9 cellular contexts compared by ENCODE assay signal in genomic region chr2:161414385-161415040, GRCh38. TPM values are rescaled to one million over a fixed set of nuclear protein-coding genes. Genes with fewer than 3 reads are reported as not detected.
DNase-seq lines count a peak whose midpoint lies in the region; ATAC-seq and TF ChIP-seq lines count a peak whose summit lies in the region.
"Had no signal": no experiment of that assay in that cellular context is flagged by ENCODE, and none has a peak within 500 bp of the region (broad histone marks: within the 10 kb centered on the region; RNA-seq: fewer than 3 reads in every experiment).

No MANE protein-coding gene starts in this region.

- H4K20me1 ChIP-seq in osteoblast (ENCODE audit: insufficient read depth, low read length): peaks cover 3% of the 10 kb centered on the region

- H3K79me2 ChIP-seq in osteoblast (ENCODE audit: insufficient read depth, low read length): no peaks in the 10 kb centered on the region

- POLR2A ChIA-PET in activated CD8-positive, alpha-beta T cell treated with anti-CD3 and anti-CD28 coated beads, Interleukin-2, amount 10 ng/mL, durations not matched to agents 7 days and 5 days (lab: Charles Lee): interaction anchor here (1.1 kb wide), 1 partner anchor 107 kb away, joined by 4 read pairs; the partner anchor contains the start of gene PSMD14

- H3K9me3 ChIP-seq in HUES48 (ENCODE audit: control insufficient read depth, insufficient read depth, low read length): no peaks in the 10 kb centered on the region
- H3K9me3 ChIP-seq in osteoblast (ENCODE audit: low read depth, low read length): no peaks in the 10 kb centered on the region
- H3K9me3 ChIP-seq: thyroid gland had no signal

- H3K27me3 ChIP-seq in HUES48 (ENCODE audit: control insufficient read depth, insufficient read depth, low read length) (peaks cover 79% of the 10 kb centered on the region), osteoblast (ENCODE audit: insufficient read depth, low read length) (peaks cover 51% of the 10 kb centered on the region)

- CTCF ChIA-PET in activated CD8-positive, alpha-beta T cell treated with anti-CD3 and anti-CD28 coated beads, Interleukin-2, amount 10 ng/mL, durations not matched to agents 7 days and 5 days (lab: Charles Lee): interaction anchor here (1.3 kb wide), 2 partner anchors 21 to 29 kb away, joined by 3 read pairs; no protein-coding TSS in a partner anchor

- peak; percentile 35 for ATAC-seq in GM19372 (IDR thresholded peaks at IDR 0.05; ENCODE audit: low read depth, unreplicated experiment)
- ATAC-seq in activated CD8-positive, alpha-beta T cell treated with anti-CD3 and anti-CD28 coated beads, Interleukin-2, amount 10 ng/mL, durations not matched to agents 7 days and 5 days: peak; percentile 61

- H3K27ac ChIP-seq in HUES48 (ENCODE audit: low read depth, low read length) (peak overlapping the region; percentile 34), osteoblast (ENCODE audit: low read depth, low read length) (no peak overlapping the region)
- H3K27ac ChIP-seq: thyroid gland had no signal

- H3K4me1 ChIP-seq in HUES48 (ENCODE audit: control insufficient read depth, insufficient read depth, low read length): peaks cover 41% of the 10 kb centered on the region
- H3K4me1 ChIP-seq in osteoblast (ENCODE audit: insufficient read depth, low read length): peaks cover 6% of the 10 kb centered on the region

- no peak overlapping the region for H3K27ac Mint-ChIP-seq in activated CD8-positive, alpha-beta T cell treated with anti-CD3 and anti-CD28 coated beads, Interleukin-2, amount 10 ng/mL, durations not matched to agents 7 days and 5 days

- TF ChIP-seq CTCF in osteoblast (IDR thresholded peaks at IDR 0.05; ENCODE audit: extremely low read depth, low read depth, low read length): no peak

- peak overlapping the region; percentile 57 for H3K4me3 Mint-ChIP-seq in activated CD8-positive, alpha-beta T cell treated with anti-CD3 and anti-CD28 coated beads, Interleukin-2, amount 10 ng/mL, durations not matched to agents 7 days and 5 days

- peak overlapping the region; percentile 67 for H2AFZ ChIP-seq in osteoblast (ENCODE audit: low read length)

- peaks cover 49% of the 10 kb centered on the region for H3K27me3 Mint-ChIP-seq in activated CD8-positive, alpha-beta T cell treated with anti-CD3 and anti-CD28 coated beads, Interleukin-2, amount 10 ng/mL, durations not matched to agents 7 days and 5 days (ENCODE audit: low read depth)

- no peaks in the 10 kb centered on the region for H3K9me3 Mint-ChIP-seq in activated CD8-positive, alpha-beta T cell treated with anti-CD3 and anti-CD28 coated beads, Interleukin-2, amount 10 ng/mL, durations not matched to agents 7 days and 5 days (ENCODE audit: insufficient read depth)

- peaks cover 46% of the 10 kb centered on the region for H3K4me1 Mint-ChIP-seq in activated CD8-positive, alpha-beta T cell treated with anti-CD3 and anti-CD28 coated beads, Interleukin-2, amount 10 ng/mL, durations not matched to agents 7 days and 5 days (ENCODE audit: low read depth)

- H3K36me3 ChIP-seq in HUES48 (ENCODE audit: control insufficient read depth, insufficient read depth, low read length) (peaks cover 9% of the 10 kb centered on the region), osteoblast (ENCODE audit: insufficient read depth, low read length) (peaks cover 3% of the 10 kb centered on the region)
- H3K36me3 ChIP-seq: thyroid gland had no signal

- peak overlapping the region; percentile 89 for H3K4me2 ChIP-seq in osteoblast (ENCODE audit: insufficient read depth, low read length)

- H3K36me3 Mint-ChIP-seq in activated CD8-positive, alpha-beta T cell treated with anti-CD3 and anti-CD28 coated beads, Interleukin-2, amount 10 ng/mL, durations not matched to agents 7 days and 5 days (ENCODE audit: low read depth): peaks cover 16% of the 10 kb centered on the region

- peak; percentile 33 for DNase-seq in DMS114 treated with DMSO at 0.1 percent for 48 hours (lab: John Stamatoyannopoulos, UW; ENCODE audit: unreplicated experiment)
- peak; percentile 25 for DNase-seq in activated CD8-positive, alpha-beta T cell treated with anti-CD3 and anti-CD28 coated beads, Interleukin-2, amount 10 ng/mL, durations not matched to agents 7 days and 5 days
- peak; percentile 57 for DNase-seq in globus pallidus (ENCODE audit: low spot score)
- peak; percentile 94 for DNase-seq in osteoblast (ENCODE audit: insufficient read length, low spot score, missing footprints)
- DNase-seq in NCI-H187 (lab: John Stamatoyannopoulos, UW): no peak
- DNase-seq in GOT3 (lab: John Stamatoyannopoulos, UW): no peak

- H3K4me3 ChIP-seq in HUES48 (ENCODE audit: low read depth, low read length) (peak overlapping the region; percentile 60), osteoblast (ENCODE audit: insufficient read depth, low read length) (peak overlapping the region; percentile 72)

- H3K9ac ChIP-seq in HUES48 (ENCODE audit: low read depth, low read length): no peak overlapping the region

RNA-seq across cellular contexts. Expression of gene TBR1, which starts 1.6 kb away (rescaled TPM):
- total RNA-seq in activated CD8-positive, alpha-beta T cell treated with anti-CD3 and anti-CD28 coated beads, Interleukin-2, amount 10 ng/mL, durations not matched to agents 7 days and 5 days: under 1 TPM in 1 of 2 experiments, not detected in 1; 0.10 TPM
- under 0.01 TPM in 1 of 2 replicates, not detected in the other for total RNA-seq in osteoblast

Comparison
In these comparisons a context has a peak if more than half of its experiments do, and no peak if none do; other contexts are left out.
1. DNase-seq: peak in DMS114 treated with DMSO at 0.1 percent for 48 hours (single experiment), activated CD8-positive, alpha-beta T cell treated with anti-CD3 and anti-CD28 coated beads, Interleukin-2, amount 10 ng/mL, durations not matched to agents 7 days and 5 days (single experiment), globus pallidus (single experiment) and osteoblast (single experiment); none in NCI-H187 (0 of 2) and GOT3 (single experiment).